In genomic region chr1:43879996-43880395, GRCh38 we compare ENCODE assay signal across 15 cellular contexts. TPM values are rescaled to one million over a fixed set of nuclear protein-coding genes. Genes with fewer than 3 reads are reported as not detected.
DNase-seq lines count a peak whose midpoint lies in the region; ATAC-seq, FAIRE-seq and TF ChIP-seq lines count a peak whose summit lies in the region.
"Had no signal": no experiment of that assay in that cellular context is flagged by ENCODE, and none has a peak within 500 bp of the region (broad histone marks: within the 10 kb centered on the region; RNA-seq: fewer than 3 reads in every experiment).

No MANE protein-coding gene starts in this region.

- H3K4me1 ChIP-seq in heart left ventricle = peaks cover 0 to 27% (median 5%) of the 10 kb centered on the region in 12 donors
- peaks cover 0 to 13% (median 1%) of the 10 kb centered on the region in 4 donors for H3K4me1 ChIP-seq in tibial artery
- H3K4me1 ChIP-seq in mammary epithelial cell (ENCODE audit: insufficient read depth, low read length) = peaks cover 25% of the 10 kb centered on the region

- no peak overlapping the region for H3K27ac Mint-ChIP-seq in Calu3 (ENCODE audit: unreplicated experiment)

- dilution Hi-C loops in mammary epithelial cell (cut with HindIII; ENCODE audit: low sequenced_read_pairs) = no loop called here

- H4K20me1 ChIP-seq in mammary epithelial cell (ENCODE audit: insufficient read depth, low read length) = no peaks in the 10 kb centered on the region

- H3K9me3 Mint-ChIP-seq in Calu3 (ENCODE audit: low read depth, unreplicated experiment) = no peaks in the 10 kb centered on the region

- H3K36me3 Mint-ChIP-seq in Calu3 (ENCODE audit: insufficient read depth, unreplicated experiment) = no peaks in the 10 kb centered on the region

- in situ Hi-C loops in mammary epithelial cell (cut with MboI; ENCODE audit: low sequenced_read_pairs in 2 of 2) = no loop called here

- H3K4me2 ChIP-seq in mammary epithelial cell (ENCODE audit: insufficient read depth, low read depth, low read length) = no peak overlapping the region
- H3K4me2 ChIP-seq: PC-9 had no signal

- H3K4me1 Mint-ChIP-seq in Calu3 (ENCODE audit: low read depth, unreplicated experiment) = no peaks in the 10 kb centered on the region

- ATAC-seq in heart left ventricle = peak; percentile 3 to 48 (median 20)
- ATAC-seq in left cardiac atrium = no peak
- peak; percentile 45 for ATAC-seq in left ventricle myocardium superior

- no peaks in the 10 kb centered on the region for H3K27me3 Mint-ChIP-seq in Calu3 (ENCODE audit: unreplicated experiment)

- peak; percentile 64 for FAIRE-seq in bronchial epithelial cell (lab: Jason Lieb, UNC)

- 65 to 86% (median 73%) methylated on average over 2 of the region's 2 CpGs for WGBS in heart left ventricle, 4 donors
- WGBS in mammary epithelial cell (ENCODE audit: low coverage, missing lambda C conversion rate) = 100% methylated on average over 2 of the region's 2 CpGs

- TF ChIP-seq POLR2A in heart left ventricle (IDR thresholded peaks at IDR 0.05) = no peak

- peaks cover 0 to 6% (median 0%) of the 10 kb centered on the region in 9 donors for H3K36me3 ChIP-seq in heart left ventricle
- H3K36me3 ChIP-seq in bronchial epithelial cell (ENCODE audit: control insufficient read depth, insufficient read depth, low read length) = no peaks in the 10 kb centered on the region
- no peaks in the 10 kb centered on the region for H3K36me3 ChIP-seq in tibial artery
- H3K36me3 ChIP-seq in mammary epithelial cell (ENCODE audit: insufficient read depth, low read length) = no peaks in the 10 kb centered on the region

- intact Hi-C loops in heart left ventricle (cut with DNase I) (loop anchor here in 1 of 10 donors (5.0 kb wide), 1 partner anchor 98 kb away; no protein-coding TSS in a partner anchor), left cardiac atrium (cut with DNase I) (no loop called here), left ventricle myocardium superior (cut with micrococcal nuclease) (no loop called here), tibial artery (cut with DNase I; ENCODE audit: low total_unique reads) (no loop called here), Calu3 (cut with micrococcal nuclease; ENCODE audit: unreplicated experiment) (no loop called here), mammary epithelial cell (cut with micrococcal nuclease) (no loop called here)

- DNase-seq in heart left ventricle (no peak), left cardiac atrium (no peak), bronchial epithelial cell (ENCODE audit: low read depth) (no peak), left ventricle myocardium superior (no peak), tibial artery (no peak), activated gamma-delta T cell treated with Interleukin-2 at 50 U/mL for 16 hours (no peak), Calu3 (no peak), mammary epithelial cell (no peak)
- DNase-seq: COR-L47, DMS153, NCI-H1048, NCI-H1436 treated with DMSO at 0.1 percent for 48 hours, NCI-H2029 treated with DMSO at 0.1 percent for 48 hours, PC-9, SHP77 treated with DMSO at 0.1 percent for 48 hours had no signal

- H3K9me3 ChIP-seq in heart left ventricle = no peaks in the 10 kb centered on the region
- H3K9me3 ChIP-seq in tibial artery = no peaks in the 10 kb centered on the region
- no peaks in the 10 kb centered on the region for H3K9me3 ChIP-seq in mammary epithelial cell (replicated peaks; ENCODE audit: insufficient read depth, low read length)

- H3K27ac ChIP-seq in heart left ventricle (peak overlapping the region in 11 of 12 donors; percentile 51 to 85 (median 74)), tibial artery (peak overlapping the region; percentile 34 to 39), mammary epithelial cell (ENCODE audit: insufficient read depth, low read depth, low read length) (no peak overlapping the region)
- H3K27ac ChIP-seq: PC-9 had no signal

- CTCF ChIA-PET in Calu3 (lab: Charles Lee) = no interaction called here
- CTCF ChIA-PET in mammary epithelial cell (lab: Charles Lee; ENCODE audit: low non-redundant PET) = no interaction called here

- no peaks in the 10 kb centered on the region for H3K79me2 ChIP-seq in mammary epithelial cell (ENCODE audit: insufficient read depth, low read length)

- no peak overlapping the region for H2AFZ ChIP-seq in mammary epithelial cell (ENCODE audit: low read depth, low read length)
- H2AFZ ChIP-seq: PC-9 had no signal

- BruUV-seq in Calu3 (replicated peaks; lab: Mats Ljungman, UMichigan) (no TSS peak), mammary epithelial cell (replicated peaks; lab: Mats Ljungman, UMichigan) (no TSS peak)

- no peak overlapping the region for H3K9ac ChIP-seq in mammary epithelial cell (ENCODE audit: insufficient read depth, low read length)

- no peak overlapping the region for H3K4me3 ChIP-seq in heart left ventricle
- H3K4me3 ChIP-seq in bronchial epithelial cell (ENCODE audit: low read depth, low read length) = no peak overlapping the region
- H3K4me3 ChIP-seq in tibial artery = no peak overlapping the region
- no peak overlapping the region for H3K4me3 ChIP-seq in mammary epithelial cell (replicated peaks in 1 of 3; ENCODE audit: insufficient read depth in 1 of 3, low read depth in 2 of 3, low read length in 3 of 3)
- H3K4me3 ChIP-seq: PC-9 had no signal

- TF ChIP-seq CTCF in heart left ventricle (IDR thresholded peaks at IDR 0.05) (no peak), bronchial epithelial cell (IDR thresholded peaks at IDR 0.05; ENCODE audit: insufficient read depth, low read length, severe bottlenecking) (no peak), tibial artery (IDR thresholded peaks at IDR 0.05) (no peak), Calu3 (IDR thresholded peaks at IDR 0.05; ENCODE audit: unreplicated experiment) (no peak), mammary epithelial cell (conservative IDR thresholded peaks at IDR 0.05 in 1 of 2, IDR thresholded peaks at IDR 0.05 in 1 of 2; ENCODE audit: extremely low read depth in 1 of 2, insufficient read depth in 1 of 2, low read depth in 1 of 2, low read length in 2 of 2) (no peak)

- H3K27me3 ChIP-seq in heart left ventricle (no peaks in the 10 kb centered on the region), bronchial epithelial cell (ENCODE audit: control insufficient read depth, insufficient read depth, low read length) (no peaks in the 10 kb centered on the region), tibial artery (no peaks in the 10 kb centered on the region), mammary epithelial cell (ENCODE audit: insufficient read depth, low read length) (no peaks in the 10 kb centered on the region)

- H3K4me3 Mint-ChIP-seq in Calu3 (ENCODE audit: low read depth, unreplicated experiment) = no peak overlapping the region

RNA-seq across cellular contexts. Expression of gene ARTN, which starts 53.6 kb away (rescaled TPM):
- 1 to 10 TPM in 1 of 9 donors, under 1 TPM in 2, not detected in 6; 0.14 to 1.3 (median 0.37) TPM for total RNA-seq in heart left ventricle
- under 1 TPM; 0.07 to 0.23 TPM for polyA plus RNA-seq in heart left ventricle
- total RNA-seq in left cardiac atrium = under 1 TPM; 0.18 to 0.86 TPM
- 8.7 and 20.1 TPM in 2 replicates for total RNA-seq in bronchial epithelial cell
- total RNA-seq in left ventricle myocardium superior = not detected
- 0.39 and 1.4 TPM in 2 replicates for total RNA-seq in Calu3 (2022)
- 100 to 1,000 TPM in 1 of 2 donors, 10 to 100 TPM in 1; 22.8 to 105 TPM for total RNA-seq in mammary epithelial cell
- 47.1 TPM for polyA plus RNA-seq in mammary epithelial cell
- polyA minus RNA-seq in mammary epithelial cell = 21.8 TPM

Comparison
In these comparisons a context has a peak if more than half of its experiments do, and no peak if none do; other contexts are left out.
1. ATAC-seq: peak in heart left ventricle (4 of 4) and left ventricle myocardium superior (single experiment); none in left cardiac atrium (0 of 2).